In genomic region chr1:2322065-2322571, GRCh38 we compare ENCODE assay signal across 9 cellular contexts.
DNase-seq lines count a peak whose midpoint lies in the region; ATAC-seq and TF ChIP-seq lines count a peak whose summit lies in the region.
"Had no signal": no experiment of that assay in that cellular context is flagged by ENCODE, and none has a peak within 500 bp of the region (broad histone marks: within the 10 kb centered on the region; RNA-seq: fewer than 3 reads in every experiment).

No MANE protein-coding gene starts in this region.

- H3K27ac ChIP-seq in esophagus muscularis mucosa (replicated peaks in 1 of 4) (peak overlapping the region; percentile 93 to 98 (median 95)), upper lobe of right lung (peak overlapping the region; percentile 85)

- WGBS in esophagus muscularis mucosa: 6% methylated on average over 20 of the region's 30 CpGs

- intact Hi-C loops in esophagus muscularis mucosa (cut with DNase I) (no loop called here), mucosa of descending colon (cut with DNase I, micrococcal nuclease) (no loop called here), upper lobe of right lung (cut with DNase I) (no loop called here)

- peak; percentile 54 for ATAC-seq in mucosa of descending colon
- ATAC-seq in upper lobe of right lung: peak; percentile 69

- CTCF ChIA-PET in GM10248 (lab: Yijun Ruan, JAX): no interaction called here

- no peak for TF ChIP-seq POLR2A in esophagus muscularis mucosa (IDR thresholded peaks at IDR 0.05; ENCODE audit: low read depth)

- H3K9me3 ChIP-seq in esophagus muscularis mucosa: no peaks in the 10 kb centered on the region
- H3K9me3 ChIP-seq in mucosa of descending colon: no peaks in the 10 kb centered on the region
- H3K9me3 ChIP-seq in upper lobe of right lung: no peaks in the 10 kb centered on the region

- H3K4me1 ChIP-seq in esophagus muscularis mucosa (peaks cover 40 to 70% (median 64%) of the 10 kb centered on the region in 4 donors), mucosa of descending colon (ENCODE audit: low read depth) (no peaks in the 10 kb centered on the region), upper lobe of right lung (peaks cover 13% of the 10 kb centered on the region)

- DNase-seq in NCI-H146 treated with DMSO at 0.1 percent for 48 hours (lab: John Stamatoyannopoulos, UW; ENCODE audit: unreplicated experiment) (peak; percentile 7), NCI-H146 (lab: John Stamatoyannopoulos, UW) (no peak), esophagus muscularis mucosa (ENCODE audit: extremely low spot score) (no peak), mucosa of descending colon (peak in 1 of 3 donors; percentile 62), upper lobe of right lung (peak; percentile 80), DMS79 treated with DMSO at 0.1 percent for 48 hours (lab: John Stamatoyannopoulos, UW) (no peak), GM10248 (ENCODE audit: extremely low spot score) (no peak), NCI-H82 treated with DMSO at 0.1 percent for 48 hours (lab: John Stamatoyannopoulos, UW; ENCODE audit: unreplicated experiment) (no peak)
- DNase-seq: small intestine had no signal

- POLR2A ChIA-PET in GM10248 (lab: Yijun Ruan, JAX): no interaction called here

- no peak for TF ChIP-seq EP300 in esophagus muscularis mucosa (IDR thresholded peaks at IDR 0.05)

- H3K4me3 ChIP-seq in esophagus muscularis mucosa (peak overlapping the region; percentile 11 to 31 (median 20)), mucosa of descending colon (no peak overlapping the region), upper lobe of right lung (peak overlapping the region; percentile 21)

- no peaks in the 10 kb centered on the region for H3K27me3 ChIP-seq in esophagus muscularis mucosa
- H3K27me3 ChIP-seq in upper lobe of right lung: no peaks in the 10 kb centered on the region

- TF ChIP-seq CTCF in esophagus muscularis mucosa (IDR thresholded peaks at IDR 0.05) (peak in 2 of 3 experiments; percentile 23), mucosa of descending colon (IDR thresholded peaks at IDR 0.05) (no peak), upper lobe of right lung (IDR thresholded peaks at IDR 0.05) (peak; percentile 8), GM10248 (IDR thresholded peaks at IDR 0.05; ENCODE audit: control extremely low read depth, extremely low read depth, low read depth, missing control alignments) (no peak)

- H3K36me3 ChIP-seq in esophagus muscularis mucosa (no peaks in the 10 kb centered on the region), mucosa of descending colon (ENCODE audit: low read depth) (no peaks in the 10 kb centered on the region), upper lobe of right lung (no peaks in the 10 kb centered on the region)

Comparison
In these comparisons a context has a peak if more than half of its experiments do, and no peak if none do; other contexts are left out.
1. DNase-seq: peak in NCI-H146 treated with DMSO at 0.1 percent for 48 hours (single experiment) and upper lobe of right lung (single experiment); none in NCI-H146 (single experiment), esophagus muscularis mucosa (single experiment), DMS79 treated with DMSO at 0.1 percent for 48 hours (single experiment), GM10248 (single experiment) and NCI-H82 treated with DMSO at 0.1 percent for 48 hours (single experiment).
2. CTCF ChIP-seq: peak in esophagus muscularis mucosa (2 of 3) and upper lobe of right lung (single experiment); none in mucosa of descending colon (single experiment) and GM10248 (single experiment).